In genomic region chr5:42108468-42108867, GRCh38 we compare ENCODE assay signal across 29 cellular contexts.
DNase-seq lines count a peak whose midpoint lies in the region; ATAC-seq and TF ChIP-seq lines count a peak whose summit lies in the region.
"Had no signal": no experiment of that assay in that cellular context is flagged by ENCODE, and none has a peak within 500 bp of the region (broad histone marks: within the 10 kb centered on the region; RNA-seq: fewer than 3 reads in every experiment).

No MANE protein-coding gene starts in this region.

- peaks cover 13% of the 10 kb centered on the region in 2 donors for H3K9me3 Mint-ChIP-seq in stimulated activated naive CD8-positive, alpha-beta T cell treated with anti-CD3 and anti-CD28 coated beads, Interleukin-15, amount 100 ng/mL, for 72 hours
- H3K9me3 Mint-ChIP-seq: activated CD8-positive, alpha-beta T cell treated with anti-CD3 and anti-CD28 coated beads for 36 hours had no signal

- H3K36me3 Mint-ChIP-seq in T-helper 17 cell (ENCODE audit: low read depth), result peaks cover 3% of the 10 kb centered on the region

- peak; percentile 14 for DNase-seq in H4 (ENCODE audit: low spot score)
- DNase-seq in NCI-H2029 (lab: John Stamatoyannopoulos, UW), result peak; percentile 90
- DNase-seq in SHP77 treated with DMSO at 0.1 percent for 48 hours (lab: John Stamatoyannopoulos, UW), result peak; percentile 33
- no peak for DNase-seq in left lobe of liver (ENCODE audit: low spot score)
- no peak for DNase-seq in stimulated activated naive CD8-positive, alpha-beta T cell treated with anti-CD3 and anti-CD28 coated beads, Interleukin-15, amount 100 ng/mL, for 72 hours
- no peak for DNase-seq in T-helper 17 cell
- no peak for DNase-seq in GOT3 (lab: John Stamatoyannopoulos, UW)
- no peak for DNase-seq in GM13976 (ENCODE audit: low spot score)
- DNase-seq: activated CD4-positive, alpha-beta T cell treated with anti-CD3 and anti-CD28 coated beads for 1 hour; activated CD8-positive, alpha-beta T cell treated with anti-CD3 and anti-CD28 coated beads for 36 hours; anterior cingulate cortex; effector memory CD4-positive, alpha-beta T cell; esophagus squamous epithelium; H9; left lung; midbrain; MM.1S; naive thymus-derived CD4-positive, alpha-beta T cell; NCI-H2081 treated with DMSO at 0.1 percent for 48 hours; NCI-H446; NK-92 treated with Interleukin-12 subunit alpha and Interleukin-12 subunit beta, amount 100 ng/mL, for 24 hours; T-helper 1 cell; thyroid gland had no signal

- no peaks in the 10 kb centered on the region for H3K4me1 Mint-ChIP-seq in stimulated activated naive CD8-positive, alpha-beta T cell treated with anti-CD3 and anti-CD28 coated beads, Interleukin-15, amount 100 ng/mL, for 72 hours
- H3K4me1 Mint-ChIP-seq in T-helper 17 cell, result no peaks in the 10 kb centered on the region
- H3K4me1 Mint-ChIP-seq: naive thymus-derived CD4-positive, alpha-beta T cell had no signal

- TF ChIP-seq CTCF in GM13976 (IDR thresholded peaks at IDR 0.05; ENCODE audit: borderline replicate concordance, control extremely low read depth, extremely low read depth, insufficient read depth, missing control alignments), result no peak

- peaks cover 8% of the 10 kb centered on the region for H3K27me3 Mint-ChIP-seq in stimulated activated naive CD8-positive, alpha-beta T cell treated with anti-CD3 and anti-CD28 coated beads, Interleukin-15, amount 100 ng/mL, for 72 hours
- H3K27me3 Mint-ChIP-seq in T-helper 17 cell, result peaks cover 11% of the 10 kb centered on the region
- H3K27me3 Mint-ChIP-seq: progenitor cell of endocrine pancreas; stimulated activated naive CD8-positive, alpha-beta T cell treated with anti-CD3 and anti-CD28 coated beads, Interleukin-15, Interleukin-2, amounts not matched to agents 100 ng/mL and 50 ng/mL, for 24 hours had no signal

- no peak overlapping the region for H3K27ac Mint-ChIP-seq in stimulated activated naive CD8-positive, alpha-beta T cell treated with anti-CD3 and anti-CD28 coated beads, Interleukin-15, amount 100 ng/mL, for 72 hours
- H3K27ac Mint-ChIP-seq in T-helper 17 cell, result no peak overlapping the region
- H3K27ac Mint-ChIP-seq: activated CD8-positive, alpha-beta T cell treated with anti-CD3 and anti-CD28 coated beads for 36 hours; activated naive CD4-positive, alpha-beta T cell treated with anti-CD3 and anti-CD28 coated beads, Interleukin-2, amount 50 U/mL, for 72 hours; activated T-helper 2 cell treated with anti-CD3 and anti-CD28 coated beads, Interferon-gamma antibody, Interleukin-2, Interleukin-4, amounts not matched to agents 10 μg/mL and 5 μg/mL and 100 μg/mL, durations not matched to agents 14 hours and 24 hours and 36 hours; H9; naive thymus-derived CD4-positive, alpha-beta T cell; progenitor cell of endocrine pancreas; stimulated activated naive CD8-positive, alpha-beta T cell treated with anti-CD3 and anti-CD28 coated beads, Interleukin-15, Interleukin-2, amounts not matched to agents 100 ng/mL and 50 ng/mL, for 24 hours had no signal

- H3K4me3 Mint-ChIP-seq in stimulated activated naive CD8-positive, alpha-beta T cell treated with anti-CD3 and anti-CD28 coated beads, Interleukin-15, amount 100 ng/mL, for 72 hours, result no peak overlapping the region
- H3K4me3 Mint-ChIP-seq in T-helper 17 cell, result no peak overlapping the region
- H3K4me3 Mint-ChIP-seq: activated CD8-positive, alpha-beta T cell treated with anti-CD3 and anti-CD28 coated beads for 36 hours; H9; naive thymus-derived CD4-positive, alpha-beta T cell; stimulated activated naive CD8-positive, alpha-beta T cell treated with anti-CD3 and anti-CD28 coated beads, Interleukin-15, Interleukin-2, amounts not matched to agents 100 ng/mL and 50 ng/mL, for 24 hours had no signal

- no peaks in the 10 kb centered on the region for H3K9me3 ChIP-seq in T-helper 17 cell (ENCODE audit: control insufficient read depth, low read length, poor library complexity, severe bottlenecking)
- H3K9me3 ChIP-seq: thyroid gland, vagina had no signal

- in situ Hi-C loops in GM13976 (cut with MboI; ENCODE audit: low sequenced_read_pairs, unreplicated experiment), result no loop called here

- ATAC-seq in left lobe of liver (peak; percentile 54), T-helper 17 cell (no peak)
- no peak for ATAC-seq in stimulated activated naive CD8-positive, alpha-beta T cell treated with anti-CD3 and anti-CD28 coated beads, Interleukin-15, amount 100 ng/mL, for 72 hours
- ATAC-seq: activated CD8-positive, alpha-beta T cell treated with anti-CD3 and anti-CD28 coated beads for 36 hours; activated naive CD4-positive, alpha-beta T cell treated with anti-CD3 and anti-CD28 coated beads, Interleukin-2, amount 50 U/mL, for 72 hours; K562; left lung; naive thymus-derived CD4-positive, alpha-beta T cell had no signal

Comparison
In these comparisons a context has a peak if more than half of its experiments do, and no peak if none do; other contexts are left out.
1. DNase-seq: peak in H4 (single experiment), NCI-H2029 (single experiment) and SHP77 treated with DMSO at 0.1 percent for 48 hours (single experiment); none in left lobe of liver (single experiment), stimulated activated naive CD8-positive, alpha-beta T cell treated with anti-CD3 and anti-CD28 coated beads, Interleukin-15, amount 100 ng/mL, for 72 hours (0 of 2), T-helper 17 cell (0 of 3), GOT3 (single experiment) and GM13976 (single experiment).